In the genomic region with DNA sequence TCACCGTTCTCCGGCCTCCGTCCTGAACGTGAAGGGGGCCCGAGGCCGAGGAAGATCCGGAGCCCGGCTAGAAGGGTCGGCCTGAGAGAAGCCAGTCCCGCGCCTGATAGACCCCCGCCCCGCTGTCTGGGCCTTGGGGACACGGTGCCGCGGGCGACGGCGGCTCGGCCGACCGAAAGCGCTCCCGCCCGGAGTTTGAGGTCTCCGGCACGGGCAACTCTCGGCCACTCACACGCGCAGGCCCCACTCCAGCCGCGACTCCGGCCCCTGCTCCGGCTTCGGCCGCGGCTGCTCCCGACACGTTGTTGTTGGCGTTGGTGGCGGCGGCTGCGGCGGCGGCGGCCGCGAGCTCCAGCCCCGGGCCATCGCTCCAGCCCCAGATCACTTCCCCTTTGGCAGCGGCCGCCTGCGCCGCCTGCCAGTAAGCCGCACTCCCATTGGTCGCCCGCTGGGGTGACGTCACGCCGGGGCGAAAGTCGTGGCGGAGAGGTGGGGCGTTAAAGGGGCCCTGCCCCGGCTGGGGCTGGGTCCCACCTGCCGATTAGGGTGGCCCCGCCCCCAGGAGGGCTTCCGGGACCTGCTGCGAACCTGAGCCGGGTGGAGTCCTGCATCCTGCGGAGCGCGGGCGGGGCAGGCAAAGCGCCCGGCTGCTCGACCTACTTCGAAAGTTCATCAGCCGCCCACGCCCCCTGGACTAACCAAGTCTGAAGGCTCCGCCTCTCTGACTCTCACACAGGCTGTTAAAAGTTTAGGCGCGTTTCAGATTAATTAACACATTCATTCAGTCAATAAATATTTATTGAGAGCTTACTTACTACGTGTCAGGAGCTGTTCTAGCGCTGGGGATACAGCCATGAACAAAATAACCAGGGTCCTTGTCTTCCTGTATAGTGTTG, we compare ENCODE assay signal across 8 cellular contexts. TPM values are rescaled to one million over a fixed set of nuclear protein-coding genes. Genes with fewer than 3 reads are reported as not detected.
A peak's percentile ranks its signal among the peaks of the same experiment; 100 is the strongest.
DNase-seq lines count a peak whose midpoint lies in the region; ATAC-seq lines count a peak whose summit lies in the region.

A gene with protein sequence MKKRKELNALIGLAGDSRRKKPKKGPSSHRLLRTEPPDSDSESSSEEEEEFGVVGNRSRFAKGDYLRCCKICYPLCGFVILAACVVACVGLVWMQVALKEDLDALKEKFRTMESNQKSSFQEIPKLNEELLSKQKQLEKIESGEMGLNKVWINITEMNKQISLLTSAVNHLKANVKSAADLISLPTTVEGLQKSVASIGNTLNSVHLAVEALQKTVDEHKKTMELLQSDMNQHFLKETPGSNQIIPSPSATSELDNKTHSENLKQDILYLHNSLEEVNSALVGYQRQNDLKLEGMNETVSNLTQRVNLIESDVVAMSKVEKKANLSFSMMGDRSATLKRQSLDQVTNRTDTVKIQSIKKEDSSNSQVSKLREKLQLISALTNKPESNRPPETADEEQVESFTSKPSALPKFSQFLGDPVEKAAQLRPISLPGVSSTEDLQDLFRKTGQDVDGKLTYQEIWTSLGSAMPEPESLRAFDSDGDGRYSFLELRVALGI (minus strand): TSS at position 388 of the 896 bp plus-strand sequence. CDS start 1,027 bp downstream, outside the sequence.

- H3K9me3 Mint-ChIP-seq in effector memory CD8-positive, alpha-beta T cell = no peaks in the 10 kb centered on the region
- H3K9me3 Mint-ChIP-seq in memory B cell = no peaks in the 10 kb centered on the region

- H3K27ac Mint-ChIP-seq in effector memory CD8-positive, alpha-beta T cell = peak within 1 kb of the TSS; percentile 87 to 95
- peak within 1 kb of the TSS; percentile 87 for H3K27ac Mint-ChIP-seq in memory B cell

- peaks cover 37% of the 10 kb centered on the region for H3K36me3 Mint-ChIP-seq in effector memory CD8-positive, alpha-beta T cell (ENCODE audit: insufficient read depth)
- peaks cover 9% of the 10 kb centered on the region for H3K36me3 Mint-ChIP-seq in memory B cell

- peak within 1 kb of the TSS; percentile 89 for H3K4me3 Mint-ChIP-seq in effector memory CD8-positive, alpha-beta T cell
- peak within 1 kb of the TSS; percentile 92 for H3K4me3 Mint-ChIP-seq in memory B cell

- H3K27me3 Mint-ChIP-seq in effector memory CD8-positive, alpha-beta T cell = no peaks in the 10 kb centered on the region
- no peaks in the 10 kb centered on the region for H3K27me3 Mint-ChIP-seq in memory B cell

- DNase-seq in COLO668 (lab: John Stamatoyannopoulos, UW; ENCODE audit: unreplicated experiment) (peak; percentile 100), HT1080 (ENCODE audit: low read depth) (peak; percentile 92), NOMO-1 treated with DMSO at 0.1 percent for 48 hours (lab: John Stamatoyannopoulos, UW; ENCODE audit: unreplicated experiment) (peak; percentile 92), memory B cell (ENCODE audit: low spot score in 2 of 2) (peak; percentile 99 to 100)
- DNase-seq in activated CD8-positive, alpha-beta memory T cell treated with anti-CD3 and anti-CD28 coated beads for 48 hours (ENCODE audit: low read depth in 2 of 3, low spot score in 2 of 3) = peak; percentile 99 to 100 (median 99)
- peak; percentile 100 for DNase-seq in effector memory CD8-positive, alpha-beta T cell
- peak; percentile 96 for DNase-seq in stimulated activated CD8-positive, alpha-beta memory T cell treated with anti-CD3 and anti-CD28 coated beads, Interleukin-12 subunit alpha, Interleukin-12 subunit beta, amount 100 ng/mL, for 24 hours (ENCODE audit: extremely low read depth)

- peak; percentile 96 for ATAC-seq in GM21360 (IDR thresholded peaks at IDR 0.05; ENCODE audit: unreplicated experiment)
- peak; percentile 97 for ATAC-seq in effector memory CD8-positive, alpha-beta T cell (replicated peaks)
- ATAC-seq in memory B cell (ENCODE audit: low read depth) = peak; percentile 96

- peaks cover 31 to 42% of the 10 kb centered on the region in 2 donors for H3K4me1 Mint-ChIP-seq in effector memory CD8-positive, alpha-beta T cell (ENCODE audit: low read depth in 2 of 2)
- H3K4me1 Mint-ChIP-seq in memory B cell = peaks cover 32% of the 10 kb centered on the region

RNA-seq across cellular contexts. Expression of the gene that starts here (rescaled TPM):
- total RNA-seq in HT1080 (2014; rRNA removed; shearing (Covaris generic)) = 28.8 and 30.6 TPM in 2 replicates
- 31.9 and 40.1 TPM in 2 replicates for polyA plus RNA-seq in HT1080 (2015; cell fraction: cytosol; rRNA removed)
- 21.7 and 25.1 TPM in 2 replicates for polyA plus RNA-seq in HT1080 (2015; cell fraction: nucleus; rRNA removed)

Comparison
In these comparisons a context has a peak if more than half of its experiments do, and no peak if none do; other contexts are left out.
1. Peak in every context shown above with its lines: DNase-seq and ATAC-seq.